ENCODE assay signal across 8 cellular contexts in the genomic region with DNA sequence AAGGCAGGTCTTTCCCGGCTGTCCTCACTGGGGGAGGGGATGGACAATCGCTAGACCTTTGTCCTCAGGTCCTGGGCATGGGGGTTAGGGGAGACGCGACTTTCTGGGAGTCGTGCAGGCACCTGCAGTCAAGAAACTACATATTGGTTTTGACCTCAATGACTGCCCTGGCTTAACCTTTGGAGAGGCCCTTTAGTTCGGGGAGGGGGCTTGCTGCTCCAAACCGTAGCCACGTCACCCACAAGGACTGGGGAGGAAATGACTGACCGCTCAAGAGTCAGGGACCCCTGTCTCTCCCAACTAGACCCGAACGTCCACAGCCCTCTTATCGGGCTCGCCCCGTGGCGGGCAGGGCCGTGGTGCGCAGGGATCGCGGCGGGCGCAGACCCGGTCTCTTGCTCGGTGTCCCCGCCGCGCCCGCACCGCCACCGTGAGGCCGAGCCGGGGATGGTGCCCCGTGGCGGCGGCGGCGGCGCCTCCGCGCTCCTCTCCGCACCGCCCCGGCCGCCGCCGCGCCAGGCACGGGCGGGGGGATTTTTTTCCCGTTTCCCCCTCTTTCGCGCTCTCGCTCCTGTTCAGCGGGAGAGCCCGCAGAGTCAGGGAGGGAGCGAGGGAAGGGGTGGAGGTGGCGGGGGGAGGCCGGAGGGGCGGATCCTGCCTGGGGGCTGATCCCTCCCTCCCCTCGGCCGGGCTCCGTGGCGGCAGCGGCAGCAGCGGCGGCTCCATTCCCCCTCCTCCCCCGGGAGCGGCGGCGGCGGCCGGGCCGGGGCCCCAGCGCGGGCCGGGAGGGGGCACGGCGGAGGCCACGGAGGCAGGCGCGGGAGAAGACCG. TPM values are rescaled to one million over a fixed set of nuclear protein-coding genes. Genes with fewer than 3 reads are reported as not detected.
DNase-seq lines count a peak whose midpoint lies in the region; ATAC-seq and TF ChIP-seq lines count a peak whose summit lies in the region.

A gene (plus strand): TSS at position 696 of the 831 bp plus-strand sequence. CDS start 3,579 bp downstream, outside the sequence.

- POLR2A ChIA-PET in activated CD4-positive, alpha-beta memory T cell treated with anti-CD3 and anti-CD28 coated beads, Interleukin-2, amount 10 ng/mL, durations not matched to agents 7 days and 5 days (lab: Charles Lee) = interaction anchor here (1.1 to 3.5 kb wide), 10 partner anchors 9 to 168 kb away, joined by 3 to 31 read pairs (median 6); a partner anchor contains a TSS

- peaks cover 13% of the 10 kb centered on the region for H3K27me3 Mint-ChIP-seq in activated CD4-positive, alpha-beta memory T cell treated with anti-CD3 and anti-CD28 coated beads, Interleukin-2, amount 10 ng/mL, durations not matched to agents 7 days and 5 days

- H3K4me1 ChIP-seq in ectodermal cell (ENCODE audit: control insufficient read depth, insufficient read depth, low read length) = no peaks in the 10 kb centered on the region
- H3K4me1 ChIP-seq in lower lobe of right lung = peaks cover 15% of the 10 kb centered on the region

- CTCF ChIA-PET in activated CD4-positive, alpha-beta memory T cell treated with anti-CD3 and anti-CD28 coated beads, Interleukin-2, amount 10 ng/mL, durations not matched to agents 7 days and 5 days (lab: Charles Lee) = interaction anchor here (1.1 to 2.5 kb wide), 3 partner anchors 66 to 168 kb away, joined by 4 to 15 read pairs (median 6); a partner anchor contains a TSS

- H3K27me3 ChIP-seq in ectodermal cell (ENCODE audit: control insufficient read depth, insufficient read depth, low read length, poor library complexity, severe bottlenecking) (no peaks in the 10 kb centered on the region), lower lobe of right lung (ENCODE audit: low read depth) (no peaks in the 10 kb centered on the region)

- 0 to 1% methylated on average over 78 to 81 of the region's 81 CpGs for WGBS in ectodermal cell, 2 experiments

- H3K36me3 ChIP-seq in ectodermal cell (ENCODE audit: control insufficient read depth, insufficient read depth, low read length) = peaks cover 10% of the 10 kb centered on the region
- peaks cover 15% of the 10 kb centered on the region for H3K36me3 ChIP-seq in lower lobe of right lung

- H3K4me3 ChIP-seq in AG10803 (ENCODE audit: low read length) = peak within 1 kb of the TSS; percentile 80
- peak within 1 kb of the TSS; percentile 71 for H3K4me3 ChIP-seq in ectodermal cell (ENCODE audit: insufficient read depth, low read depth, low read length)
- peak within 1 kb of the TSS; percentile 66 for H3K4me3 ChIP-seq in lower lobe of right lung

- H3K4me3 Mint-ChIP-seq in activated CD4-positive, alpha-beta memory T cell treated with anti-CD3 and anti-CD28 coated beads, Interleukin-2, amount 10 ng/mL, durations not matched to agents 7 days and 5 days = peak within 1 kb of the TSS; percentile 85

- peaks cover 26% of the 10 kb centered on the region for H3K4me1 Mint-ChIP-seq in activated CD4-positive, alpha-beta memory T cell treated with anti-CD3 and anti-CD28 coated beads, Interleukin-2, amount 10 ng/mL, durations not matched to agents 7 days and 5 days

- peak; percentile 70 for DNase-seq in AG10803 (ENCODE audit: low read depth)
- peak; percentile 69 for DNase-seq in NCI-H748 treated with DMSO at 0.1 percent for 48 hours (lab: John Stamatoyannopoulos, UW)
- peak; percentile 78 for DNase-seq in activated CD4-positive, alpha-beta memory T cell treated with anti-CD3 and anti-CD28 coated beads, Interleukin-2, amount 10 ng/mL, durations not matched to agents 7 days and 5 days
- DNase-seq in lower lobe of right lung = peak; percentile 89
- DNase-seq in stimulated activated CD4-positive, alpha-beta T cell treated with anti-CD3 and anti-CD28 coated beads, Interleukin-4, amount 100 ng/mL, for 48 hours (ENCODE audit: low read depth in 2 of 2) = peak; percentile 64 to 68

- peaks cover 18% of the 10 kb centered on the region for H3K36me3 Mint-ChIP-seq in activated CD4-positive, alpha-beta memory T cell treated with anti-CD3 and anti-CD28 coated beads, Interleukin-2, amount 10 ng/mL, durations not matched to agents 7 days and 5 days (ENCODE audit: low read depth)

- intact Hi-C loops in lower lobe of right lung (cut with DNase I) = no loop called here

- ATAC-seq in GM19043 (IDR thresholded peaks at IDR 0.05; ENCODE audit: low read depth, unreplicated experiment) = peak; percentile 57
- peak; percentile 46 for ATAC-seq in HG03442 (IDR thresholded peaks at IDR 0.05; ENCODE audit: unreplicated experiment)
- ATAC-seq in lower lobe of right lung = peak; percentile 90 to 91

- H3K27ac Mint-ChIP-seq in activated CD4-positive, alpha-beta memory T cell treated with anti-CD3 and anti-CD28 coated beads, Interleukin-2, amount 10 ng/mL, durations not matched to agents 7 days and 5 days = peak within 1 kb of the TSS; percentile 87

- peaks cover under 1% of the 10 kb centered on the region for H3K9me3 Mint-ChIP-seq in activated CD4-positive, alpha-beta memory T cell treated with anti-CD3 and anti-CD28 coated beads, Interleukin-2, amount 10 ng/mL, durations not matched to agents 7 days and 5 days

- TF ChIP-seq CTCF in AG10803 (conservative IDR thresholded peaks at IDR 0.05; ENCODE audit: low read length) (no peak; the same call in 1 of the 2 replicates), lower lobe of right lung (IDR thresholded peaks at IDR 0.05) (peak; percentile 61)

- H3K9me3 ChIP-seq in ectodermal cell (ENCODE audit: control insufficient read depth, low read length) (no peaks in the 10 kb centered on the region), lower lobe of right lung (no peaks in the 10 kb centered on the region)

- H3K27ac ChIP-seq in ectodermal cell (ENCODE audit: insufficient read depth, low read depth, low read length, poor library complexity, severe bottlenecking) = peak within 1 kb of the TSS; percentile 95
- peak within 1 kb of the TSS; percentile 94 for H3K27ac ChIP-seq in lower lobe of right lung

RNA-seq across cellular contexts. Expression of the gene that starts here (rescaled TPM):
- total RNA-seq in activated CD4-positive, alpha-beta memory T cell treated with anti-CD3 and anti-CD28 coated beads, Interleukin-2, amount 10 ng/mL, durations not matched to agents 7 days and 5 days = 10 to 100 TPM; 21.6 to 21.8 TPM
- polyA plus RNA-seq in ectodermal cell (2013, experiment 1 of 4) = 47.4 TPM
- polyA plus RNA-seq in ectodermal cell (2013, experiment 2 of 4) = 51.6 TPM
- polyA plus RNA-seq in ectodermal cell (2013, experiment 3 of 4) = 35.2 TPM
- 42.6 TPM for polyA plus RNA-seq in ectodermal cell (2013, experiment 4 of 4)
- 32.0 TPM for total RNA-seq in lower lobe of right lung

Comparison
In these comparisons a context has a peak if more than half of its experiments do, and no peak if none do; other contexts are left out.
1. Peak in every context shown above with its lines: DNase-seq, ATAC-seq, H3K4me3 ChIP-seq and H3K27ac ChIP-seq.